In the genomic region with DNA sequence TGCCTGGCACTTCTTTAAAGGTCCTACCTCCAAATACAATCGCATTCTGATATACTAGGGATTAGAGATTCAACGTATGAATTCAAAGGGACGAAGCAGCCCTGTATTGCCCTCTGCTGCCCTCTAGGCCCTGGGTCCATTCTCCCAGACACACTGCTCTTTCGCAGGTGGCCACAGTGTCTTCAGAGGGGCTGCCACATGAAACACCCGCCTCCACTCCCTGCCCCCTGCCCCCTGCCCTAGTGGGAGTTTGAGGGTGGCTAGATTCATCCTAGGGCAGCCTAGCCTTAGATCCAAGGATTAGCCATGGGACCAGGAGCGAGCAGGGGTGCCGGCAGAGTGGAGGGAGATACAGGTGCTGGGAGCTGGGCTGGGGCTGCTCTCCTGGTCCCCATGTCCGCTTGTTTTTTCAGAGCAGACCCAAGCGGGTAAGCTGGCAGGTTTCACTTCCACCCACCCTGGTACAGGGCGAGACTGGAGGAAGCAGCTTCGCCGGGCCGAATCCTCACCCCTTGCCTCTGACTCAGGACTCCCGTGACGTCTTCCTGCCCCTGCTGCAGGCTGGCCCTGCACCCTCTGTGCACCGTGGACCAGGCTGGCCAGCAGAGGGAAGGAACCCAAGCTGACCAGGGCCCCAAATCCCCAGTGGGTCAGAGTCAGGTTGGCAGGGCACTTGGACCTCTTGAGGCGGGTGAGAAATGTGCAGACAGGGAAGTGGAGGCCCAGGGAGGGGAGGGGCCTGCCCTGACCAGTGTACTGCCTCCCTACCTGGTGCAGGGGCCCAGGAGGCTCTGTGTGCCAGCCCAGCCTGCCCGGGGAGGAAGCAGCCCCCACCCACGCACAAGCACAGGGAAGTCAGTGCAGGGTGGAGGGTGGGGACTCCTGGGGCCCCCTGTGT, we compare ENCODE assay signal across 8 cellular contexts. TPM values are rescaled to one million over a fixed set of nuclear protein-coding genes. Genes with fewer than 3 reads are reported as not detected.
DNase-seq lines count a peak whose midpoint lies in the region; ATAC-seq, FAIRE-seq and TF ChIP-seq lines count a peak whose summit lies in the region.

No MANE protein-coding gene starts in this region.

- peak overlapping the region; percentile 60 for H3K4me3 ChIP-seq in DOHH2 (ENCODE audit: low read length)
- H3K4me3 ChIP-seq in endothelial cell of umbilical vein (replicated peaks in 1 of 3; ENCODE audit: insufficient read depth in 1 of 3, low read depth in 1 of 3, low read length in 3 of 3): no peak overlapping the region

- no peaks in the 10 kb centered on the region for H3K9me1 ChIP-seq in endothelial cell of umbilical vein (replicated peaks; ENCODE audit: control insufficient read depth, extremely low read depth, insufficient read depth, low read length)

- H3K4me3 Mint-ChIP-seq in WTC11: peak overlapping the region; percentile 76
- H3K4me3 Mint-ChIP-seq in nephron progenitor cell: peak overlapping the region; percentile 69
- H3K4me3 Mint-ChIP-seq in type B pancreatic cell: no peak overlapping the region

- no peaks in the 10 kb centered on the region for H3K36me3 Mint-ChIP-seq in WTC11
- no peaks in the 10 kb centered on the region for H3K36me3 Mint-ChIP-seq in nephron progenitor cell (ENCODE audit: low read depth)
- H3K36me3 Mint-ChIP-seq in type B pancreatic cell: no peaks in the 10 kb centered on the region

- no peaks in the 10 kb centered on the region for H3K9me2 ChIP-seq in DOHH2 (replicated peaks; ENCODE audit: control insufficient read depth, low read length)

- POLR2A ChIA-PET in WTC11 (lab: Charles Lee): interaction anchor here (0.6 kb wide), 1 partner anchor 47 kb away, joined by 3 read pairs; no protein-coding TSS in a partner anchor
- POLR2A ChIA-PET in endothelial cell of umbilical vein (lab: Charles Lee): interaction anchor here (0.7 kb wide), 1 partner anchor 32 kb away, joined by 4 read pairs; no protein-coding TSS in a partner anchor

- no peaks in the 10 kb centered on the region for H3K27me3 ChIP-seq in DOHH2 (ENCODE audit: control insufficient read depth, low read length)
- no peaks in the 10 kb centered on the region for H3K27me3 ChIP-seq in endothelial cell of umbilical vein (ENCODE audit: control insufficient read depth in 2 of 2, insufficient read depth in 2 of 2, low read length in 2 of 2)

- H2AFZ ChIP-seq in endothelial cell of umbilical vein (ENCODE audit: low read depth, low read length): peak overlapping the region; percentile 75

- no peaks in the 10 kb centered on the region for H4K20me1 ChIP-seq in DOHH2 (ENCODE audit: control insufficient read depth, insufficient read depth, low read depth, low read length)
- H4K20me1 ChIP-seq in endothelial cell of umbilical vein (replicated peaks; ENCODE audit: control insufficient read depth, extremely low read depth, insufficient read depth, low read length): no peaks in the 10 kb centered on the region

- ATAC-seq in WTC11: peak; percentile 42
- no peak for ATAC-seq in GM19455 (IDR thresholded peaks at IDR 0.05; ENCODE audit: unreplicated experiment)
- ATAC-seq in HG02798 (IDR thresholded peaks at IDR 0.05; ENCODE audit: poor library complexity, unreplicated experiment): no peak

- no TSS peak for BruUV-seq in endothelial cell of umbilical vein (replicated peaks; lab: Mats Ljungman, UMichigan)

- H3K9me3 Mint-ChIP-seq in WTC11 (no peaks in the 10 kb centered on the region), nephron progenitor cell (no peaks in the 10 kb centered on the region), type B pancreatic cell (no peaks in the 10 kb centered on the region)

- H3K27ac Mint-ChIP-seq in WTC11: no peak overlapping the region
- H3K27ac Mint-ChIP-seq in nephron progenitor cell: no peak overlapping the region
- H3K27ac Mint-ChIP-seq in type B pancreatic cell: no peak overlapping the region

- H3K9ac ChIP-seq in endothelial cell of umbilical vein (replicated peaks; ENCODE audit: extremely low read depth, insufficient read depth, low read length): no peak overlapping the region

- TF ChIP-seq CTCF in DOHH2 (IDR thresholded peaks at IDR 0.05; ENCODE audit: low read depth, low read length, poor library complexity, severe bottlenecking) (peak; percentile 61), WTC11 (IDR thresholded peaks at IDR 0.05) (peak; percentile 19; the same call in 1 of the 2 replicates), endothelial cell of umbilical vein (IDR thresholded peaks at IDR 0.05; ENCODE audit: extremely low read depth in 1 of 2, insufficient read depth in 1 of 2, low read depth in 1 of 2, low read length in 2 of 2) (peak in 1 of 2 donors; percentile 27), nephron progenitor cell (IDR thresholded peaks at IDR 0.05) (peak; percentile 21), type B pancreatic cell (conservative IDR thresholded peaks at IDR 0.05) (peak; percentile 32)

- TF ChIP-seq POLR2A in endothelial cell of umbilical vein (IDR thresholded peaks at IDR 0.05; ENCODE audit: low read depth, low read length): no peak

- H3K27me3 Mint-ChIP-seq in WTC11 (ENCODE audit: low read depth) (peaks cover 10% of the 10 kb centered on the region; the same call in 1 of the 2 replicates), nephron progenitor cell (ENCODE audit: low read depth, poor library complexity) (peaks cover 9% of the 10 kb centered on the region), type B pancreatic cell (peaks cover 5% of the 10 kb centered on the region)

- H3K27ac ChIP-seq in DOHH2 (ENCODE audit: low read depth, low read length) (peak overlapping the region; percentile 85), endothelial cell of umbilical vein (ENCODE audit: insufficient read depth, low read depth, low read length) (no peak overlapping the region)

- H3F3A ChIP-seq in DOHH2 (ENCODE audit: control insufficient read depth, insufficient read depth): peaks cover 5% of the 10 kb centered on the region; the same call in 1 of the 2 replicates

- H3K4me2 ChIP-seq in DOHH2 (ENCODE audit: low read length) (peak overlapping the region; percentile 89), endothelial cell of umbilical vein (ENCODE audit: insufficient read depth, low read length) (no peak overlapping the region)

- H3K4me1 ChIP-seq in DOHH2 (ENCODE audit: control insufficient read depth, low read length): peaks cover 61% of the 10 kb centered on the region
- peaks cover 14% of the 10 kb centered on the region for H3K4me1 ChIP-seq in endothelial cell of umbilical vein (ENCODE audit: control insufficient read depth, extremely low read depth, insufficient read depth, low read length)

- DNase-seq in HK-2 (ENCODE audit: unreplicated experiment) (peak; percentile 26), WTC11 (ENCODE audit: low spot score) (peak; percentile 67), endothelial cell of umbilical vein (ENCODE audit: low read depth, low spot score) (peak; percentile 46), nephron progenitor cell (peak; percentile 39), type B pancreatic cell (ENCODE audit: extremely low spot score, unreplicated experiment) (no peak)

- FAIRE-seq in endothelial cell of umbilical vein (lab: Jason Lieb, UNC): no peak

- H3K4me1 Mint-ChIP-seq in WTC11 (peaks cover 18% of the 10 kb centered on the region), nephron progenitor cell (peaks cover 50% of the 10 kb centered on the region), type B pancreatic cell (ENCODE audit: unreplicated experiment) (peaks cover 29% of the 10 kb centered on the region)

- H3K9me3 ChIP-seq in DOHH2 (ENCODE audit: control insufficient read depth, insufficient read depth, low read length) (no peaks in the 10 kb centered on the region), endothelial cell of umbilical vein (replicated peaks; ENCODE audit: control insufficient read depth, insufficient read depth, low read length) (no peaks in the 10 kb centered on the region)

- dilution Hi-C loops in endothelial cell of umbilical vein (cut with MboI; ENCODE audit: extremely low pct_ligation_motif_present, low sequenced_read_pairs): no loop called here

- no peaks in the 10 kb centered on the region for H3K79me2 ChIP-seq in DOHH2 (ENCODE audit: control insufficient read depth, low read length)
- H3K79me2 ChIP-seq in endothelial cell of umbilical vein (ENCODE audit: control insufficient read depth, insufficient read depth, low read length): no peaks in the 10 kb centered on the region

- H3K36me3 ChIP-seq in DOHH2 (ENCODE audit: control insufficient read depth, low read length): no peaks in the 10 kb centered on the region
- no peaks in the 10 kb centered on the region for H3K36me3 ChIP-seq in endothelial cell of umbilical vein (ENCODE audit: control insufficient read depth in 2 of 2, extremely low read depth in 1 of 2, insufficient read depth in 2 of 2, low read length in 2 of 2)

- CTCF ChIA-PET in WTC11 (lab: Charles Lee) (interaction anchor here (0.8 to 2.1 kb wide), 5 partner anchors 23 to 231 kb away, joined by 3 to 10 read pairs (median 5); a partner anchor contains a TSS), endothelial cell of umbilical vein (lab: Charles Lee) (interaction anchor here (0.6 to 2.4 kb wide), 7 partner anchors 10 to 713 kb away, joined by 3 to 9 read pairs (median 5); a partner anchor contains a TSS)

- intact Hi-C loops in endothelial cell of umbilical vein (cut with micrococcal nuclease): loop anchor here (5.0 to 10.0 kb wide), 2 partner anchors 562 to 715 kb away; no protein-coding TSS in a partner anchor

RNA-seq across cellular contexts. Expression of a gene that starts 28.4 kb away (rescaled TPM):
- total RNA-seq in WTC11 (2021) (11.1 to 12.1 TPM (median 11.1 TPM) in 3 replicates), endothelial cell of umbilical vein (29.2 and 41.1 TPM in 2 replicates), type B pancreatic cell (ENCODE audit: low replicate concordance) (4.1 and 7.7 TPM in 2 replicates)
- polyA plus RNA-seq in endothelial cell of umbilical vein: 69.1 and 77.4 TPM in 2 replicates
- polyA plus RNA-seq in endothelial cell of umbilical vein (2011; cell fraction: cytosol; rRNA removed): 37.6 and 57.9 TPM in 2 replicates
- polyA plus RNA-seq in endothelial cell of umbilical vein (2011; cell fraction: nucleus; rRNA removed): 22.6 and 34.8 TPM in 2 replicates
- 65.7 and 77.0 TPM in 2 replicates for polyA plus RNA-seq in endothelial cell of umbilical vein (2012)
- 24.8 and 26.4 TPM in 2 replicates for polyA minus RNA-seq in endothelial cell of umbilical vein
- polyA minus RNA-seq in endothelial cell of umbilical vein (2011; cell fraction: cytosol; rRNA and poly(A)+ RNA removed): 13.3 TPM
- polyA minus RNA-seq in endothelial cell of umbilical vein (2011; cell fraction: nucleus; rRNA and poly(A)+ RNA removed): 10.7 and 20.2 TPM in 2 replicates

RNA-seq across cellular contexts. Expression of a gene that starts 47.5 kb away (rescaled TPM):
- total RNA-seq in WTC11 (2021) (229 to 261 TPM (median 229 TPM) in 3 replicates), endothelial cell of umbilical vein (111 and 125 TPM in 2 replicates), type B pancreatic cell (ENCODE audit: low replicate concordance) (45.5 and 98.0 TPM in 2 replicates)
- 67.8 and 69.5 TPM in 2 replicates for polyA plus RNA-seq in endothelial cell of umbilical vein
- 61.5 and 63.3 TPM in 2 replicates for polyA plus RNA-seq in endothelial cell of umbilical vein (2011; cell fraction: cytosol; rRNA removed)
- 75.6 and 93.8 TPM in 2 replicates for polyA plus RNA-seq in endothelial cell of umbilical vein (2011; cell fraction: nucleus; rRNA removed)
- 45.7 and 52.6 TPM in 2 replicates for polyA plus RNA-seq in endothelial cell of umbilical vein (2012)
- 82.6 and 88.7 TPM in 2 replicates for polyA minus RNA-seq in endothelial cell of umbilical vein
- polyA minus RNA-seq in endothelial cell of umbilical vein (2011; cell fraction: cytosol; rRNA and poly(A)+ RNA removed): 98.1 TPM
- polyA minus RNA-seq in endothelial cell of umbilical vein (2011; cell fraction: nucleus; rRNA and poly(A)+ RNA removed): 49.0 and 54.1 TPM in 2 replicates

RNA-seq across cellular contexts. Expression of a gene that starts 52.8 kb away (rescaled TPM):
- total RNA-seq in WTC11 (2021) (23.5 to 25.7 TPM (median 25.4 TPM) in 3 replicates), endothelial cell of umbilical vein (36.4 and 44.5 TPM in 2 replicates), type B pancreatic cell (ENCODE audit: low replicate concordance) (27.0 and 37.6 TPM in 2 replicates)
- polyA plus RNA-seq in endothelial cell of umbilical vein: 74.4 and 74.6 TPM in 2 replicates
- polyA plus RNA-seq in endothelial cell of umbilical vein (2011; cell fraction: cytosol; rRNA removed): 64.6 and 74.8 TPM in 2 replicates
- polyA plus RNA-seq in endothelial cell of umbilical vein (2011; cell fraction: nucleus; rRNA removed): 57.8 and 92.1 TPM in 2 replicates
- 38.9 and 41.3 TPM in 2 replicates for polyA plus RNA-seq in endothelial cell of umbilical vein (2012)
- polyA minus RNA-seq in endothelial cell of umbilical vein: 100 and 123 TPM in 2 replicates
- polyA minus RNA-seq in endothelial cell of umbilical vein (2011; cell fraction: cytosol; rRNA and poly(A)+ RNA removed): 12.3 TPM
- polyA minus RNA-seq in endothelial cell of umbilical vein (2011; cell fraction: nucleus; rRNA and poly(A)+ RNA removed): 59.4 and 79.5 TPM in 2 replicates
